In the genomic region with DNA sequence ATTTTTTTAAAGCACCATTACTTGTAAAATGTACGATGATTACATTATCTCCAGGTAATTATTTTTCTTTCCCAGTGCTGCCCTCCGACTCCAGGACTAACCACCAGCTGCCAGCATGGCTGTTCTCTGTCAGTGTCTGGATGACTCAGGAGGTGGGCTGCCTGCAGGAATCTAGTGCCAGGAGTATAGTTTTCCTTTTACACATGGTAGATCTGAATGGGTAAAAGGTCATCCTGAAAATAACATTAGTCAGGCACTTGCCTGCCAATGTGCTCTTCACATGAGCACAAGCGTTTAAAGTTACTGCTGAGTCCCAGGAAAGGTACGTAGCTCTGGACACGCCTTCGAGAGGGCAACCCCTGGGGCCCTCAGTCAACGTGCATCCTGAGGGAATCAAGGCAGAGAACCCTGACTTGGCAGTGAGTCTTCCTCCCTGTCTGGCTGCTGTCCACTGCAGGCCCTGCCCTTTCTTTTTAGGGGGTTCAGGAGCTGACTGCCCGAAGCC, we compare ENCODE assay signal across 8 cellular contexts. TPM values are rescaled to one million over a fixed set of nuclear protein-coding genes. Genes with fewer than 3 reads are reported as not detected.
DNase-seq lines count a peak whose midpoint lies in the region; ATAC-seq, FAIRE-seq and TF ChIP-seq lines count a peak whose summit lies in the region.

No MANE protein-coding gene starts in this region.

- H3K4me3 Mint-ChIP-seq in stimulated activated naive CD8-positive, alpha-beta T cell treated with anti-CD3 and anti-CD28 coated beads, Interleukin-15, amount 100 ng/mL, for 72 hours, result peak overlapping the region; percentile 95 to 98

- ATAC-seq in activated naive CD4-positive, alpha-beta T cell treated with anti-CD3 and anti-CD28 coated beads, Interleukin-2, amount 50 U/mL, for 72 hours, result no peak
- ATAC-seq in stimulated activated naive CD8-positive, alpha-beta T cell treated with anti-CD3 and anti-CD28 coated beads, Interleukin-15, amount 100 ng/mL, for 72 hours, result no peak

- no peak for TF ChIP-seq CTCF in right atrium auricular region (IDR thresholded peaks at IDR 0.05)

- H3K4me3 ChIP-seq in right atrium auricular region, result no peak overlapping the region

- DNase-seq in HT1080 (ENCODE audit: low read depth) (peak; percentile 97), right atrium auricular region (ENCODE audit: low spot score) (peak; percentile 63), NCI-H2196 treated with DMSO at 0.1 percent for 48 hours (lab: John Stamatoyannopoulos, UW; ENCODE audit: unreplicated experiment) (no peak), NCI-H1930 (lab: John Stamatoyannopoulos, UW) (no peak), frontal cortex (ENCODE audit: low spot score in 2 of 2) (no peak)
- no peak for DNase-seq in activated naive CD4-positive, alpha-beta T cell treated with anti-CD3 and anti-CD28 coated beads, Interleukin-2, amount 50 U/mL, for 72 hours (ENCODE audit: low spot score in 2 of 2)
- DNase-seq in stimulated activated naive CD8-positive, alpha-beta T cell treated with anti-CD3 and anti-CD28 coated beads, Interleukin-15, amount 100 ng/mL, for 72 hours, result peak in 1 of 2 donors; percentile 7
- no peak for DNase-seq in stimulated activated naive CD4-positive, alpha-beta T cell (lab: John Stamatoyannopoulos, UW)

- no peaks in the 10 kb centered on the region for H3K27me3 Mint-ChIP-seq in stimulated activated naive CD8-positive, alpha-beta T cell treated with anti-CD3 and anti-CD28 coated beads, Interleukin-15, amount 100 ng/mL, for 72 hours

- H3K27ac Mint-ChIP-seq in activated naive CD4-positive, alpha-beta T cell treated with anti-CD3 and anti-CD28 coated beads, Interleukin-2, amount 50 U/mL, for 72 hours, result peak overlapping the region; percentile 74 to 100
- peak overlapping the region in 1 of 2 donors; percentile 43 for H3K27ac Mint-ChIP-seq in stimulated activated naive CD8-positive, alpha-beta T cell treated with anti-CD3 and anti-CD28 coated beads, Interleukin-15, amount 100 ng/mL, for 72 hours

- peaks cover 0 to 63% of the 10 kb centered on the region in 2 donors for H3K4me1 ChIP-seq in right atrium auricular region

- H3K36me3 Mint-ChIP-seq in activated naive CD4-positive, alpha-beta T cell treated with anti-CD3 and anti-CD28 coated beads, Interleukin-2, amount 50 U/mL, for 72 hours, result peaks cover 31 to 58% of the 10 kb centered on the region in 2 donors

- H3K27me3 ChIP-seq in right atrium auricular region, result no peaks in the 10 kb centered on the region

- H3K9me3 ChIP-seq in right atrium auricular region, result no peaks in the 10 kb centered on the region

- H3K36me3 ChIP-seq in right atrium auricular region, result peaks cover 7% of the 10 kb centered on the region

- FAIRE-seq in frontal cortex (lab: Jason Lieb, UNC), result no peak

- H3K4me1 Mint-ChIP-seq in stimulated activated naive CD8-positive, alpha-beta T cell treated with anti-CD3 and anti-CD28 coated beads, Interleukin-15, amount 100 ng/mL, for 72 hours, result peaks cover 74% of the 10 kb centered on the region

- H3K9me3 Mint-ChIP-seq in activated naive CD4-positive, alpha-beta T cell treated with anti-CD3 and anti-CD28 coated beads, Interleukin-2, amount 50 U/mL, for 72 hours, result no peaks in the 10 kb centered on the region
- no peaks in the 10 kb centered on the region for H3K9me3 Mint-ChIP-seq in stimulated activated naive CD8-positive, alpha-beta T cell treated with anti-CD3 and anti-CD28 coated beads, Interleukin-15, amount 100 ng/mL, for 72 hours

- H3K27ac ChIP-seq in right atrium auricular region, result peak overlapping the region; percentile 98 to 100

RNA-seq across cellular contexts. Expression of a gene that starts 2.4 kb away (rescaled TPM):
- total RNA-seq in HT1080 (2014; rRNA removed; shearing (Covaris generic)), result 47.4 and 63.4 TPM in 2 replicates
- polyA plus RNA-seq in HT1080 (2015; cell fraction: cytosol; rRNA removed), result 98.5 and 113 TPM in 2 replicates
- polyA plus RNA-seq in HT1080 (2015; cell fraction: nucleus; rRNA removed), result 46.4 and 64.6 TPM in 2 replicates
- 10 to 100 TPM; 51.4 to 91.0 TPM for total RNA-seq in activated naive CD4-positive, alpha-beta T cell treated with anti-CD3 and anti-CD28 coated beads, Interleukin-2, amount 50 U/mL, for 72 hours
- total RNA-seq in right atrium auricular region (10 to 100 TPM; 57.3 to 91.5 TPM), frontal cortex (62.8 TPM)

RNA-seq across cellular contexts. Expression of a gene that starts 7.7 kb away (rescaled TPM):
- total RNA-seq in HT1080 (2014; rRNA removed; shearing (Covaris generic)), result 5.5 and 5.7 TPM in 2 replicates
- polyA plus RNA-seq in HT1080 (2015; cell fraction: cytosol; rRNA removed), result 7.2 and 7.9 TPM in 2 replicates
- 7.6 and 8.7 TPM in 2 replicates for polyA plus RNA-seq in HT1080 (2015; cell fraction: nucleus; rRNA removed)
- 100 to 1,000 TPM; 122 to 143 TPM for total RNA-seq in activated naive CD4-positive, alpha-beta T cell treated with anti-CD3 and anti-CD28 coated beads, Interleukin-2, amount 50 U/mL, for 72 hours
- total RNA-seq in right atrium auricular region (1 to 10 TPM; 4.2 to 5.6 TPM), frontal cortex (2.0 TPM)

Comparison
In these comparisons a context has a peak if more than half of its experiments do, and no peak if none do; other contexts are left out.
1. DNase-seq: peak in HT1080 (single experiment) and right atrium auricular region (single experiment); none in activated naive CD4-positive, alpha-beta T cell treated with anti-CD3 and anti-CD28 coated beads, Interleukin-2, amount 50 U/mL, for 72 hours (0 of 2), stimulated activated naive CD4-positive, alpha-beta T cell (0 of 6), NCI-H2196 treated with DMSO at 0.1 percent for 48 hours (single experiment), NCI-H1930 (0 of 2) and frontal cortex (0 of 2).
2. RNA of a gene that starts 7.7 kb away (total RNA-seq): 122 to 143 TPM in activated naive CD4-positive, alpha-beta T cell treated with anti-CD3 and anti-CD28 coated beads, Interleukin-2, amount 50 U/mL, for 72 hours; 4.2 to 5.6 TPM in right atrium auricular region, 5.5 to 5.7 TPM in HT1080 and 2.0 TPM in frontal cortex (single experiment); every median in the first group is over 10 times any median in the second.